In the genomic region with DNA sequence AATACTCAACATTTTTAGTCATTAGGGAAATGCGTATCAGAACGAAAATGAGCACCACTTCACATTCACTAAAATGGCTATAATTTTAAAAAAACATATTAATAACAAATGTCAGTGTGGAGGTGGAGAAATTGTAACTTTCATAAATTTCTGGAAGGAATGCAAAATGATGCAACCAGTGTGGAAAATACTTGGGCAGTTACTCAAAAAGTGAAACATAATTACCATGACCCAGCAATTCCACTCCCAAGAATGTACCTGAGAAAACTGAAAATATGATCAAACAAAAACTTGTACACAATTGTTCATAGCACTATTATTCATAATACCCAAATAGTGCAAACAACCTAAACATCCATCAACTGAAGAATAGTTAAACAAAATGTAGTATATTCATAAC, we compare ENCODE assay signal across 12 cellular contexts.
"Had no signal": no experiment of that assay in that cellular context is flagged by ENCODE, and none has a peak within 500 bp of the region (broad histone marks: within the 10 kb centered on the region; RNA-seq: fewer than 3 reads in every experiment).

No MANE protein-coding gene starts in this region.

- ATAC-seq: left colon; mucosa of descending colon; naive thymus-derived CD8-positive, alpha-beta T cell; right cardiac atrium; stimulated activated memory B cell treated with anti-CD40 and anti-IgM and Interleukin-4, amounts not matched to agents 10 μg/mL and 1 μg/mL and 100 μg/mL, for 72 hours had no signal

- H3K27ac ChIP-seq: cardiac muscle cell, coronary artery, tibial nerve had no signal

- H3K36me3 ChIP-seq: cardiac muscle cell, tibial nerve had no signal

- DNase-seq: activated CD4-positive, alpha-beta T cell treated with anti-CD3 and anti-CD28 coated beads, Interleukin-2, amount 50 U/mL, for 4 hours; activated T-cell treated with anti-CD3 and anti-CD28 coated beads, Interleukin-2, amount 50 U/mL, for 1 hour; amygdala; effector CD8-positive, alpha-beta T cell; left colon; mucosa of descending colon; naive thymus-derived CD8-positive, alpha-beta T cell; right cardiac atrium had no signal

- H3K27me3 ChIP-seq: cardiac muscle cell, tibial nerve had no signal

- H3K4me1 ChIP-seq: tibial nerve had no signal

- H3K4me3 ChIP-seq: cardiac muscle cell, coronary artery, mucosa of descending colon, tibial nerve had no signal
